Comparison of ENCODE assay signal across 23 cellular contexts in genomic region chr4:81502561-81502960, GRCh38. TPM values are rescaled to one million over a fixed set of nuclear protein-coding genes. Genes with fewer than 3 reads are reported as not detected.
DNase-seq lines count a peak whose midpoint lies in the region; ATAC-seq and TF ChIP-seq lines count a peak whose summit lies in the region.
"Had no signal": no experiment of that assay in that cellular context is flagged by ENCODE, and none has a peak within 500 bp of the region (broad histone marks: within the 10 kb centered on the region; RNA-seq: fewer than 3 reads in every experiment).

No MANE protein-coding gene starts in this region.

- H3K4me2 ChIP-seq in OCI-LY1 (ENCODE audit: low read length) = no peak overlapping the region
- H3K4me2 ChIP-seq: A549, GM23338 had no signal

- no peaks in the 10 kb centered on the region for H3K36me3 ChIP-seq in OCI-LY1 (ENCODE audit: insufficient read depth, low read length)
- H3K36me3 ChIP-seq: MG63, SJSA1 had no signal

- H3K79me2 ChIP-seq in OCI-LY1 (ENCODE audit: insufficient read depth, low read length) = no peaks in the 10 kb centered on the region

- peak overlapping the region; percentile 26 for H3K27ac ChIP-seq in OCI-LY1 (ENCODE audit: low read depth, low read length, poor library complexity, severe bottlenecking)
- H3K27ac ChIP-seq: A549, SJSA1 had no signal

- peak overlapping the region; percentile 20 for H3K27ac Mint-ChIP-seq in glutamatergic neuron (ENCODE audit: unreplicated experiment)
- H3K27ac Mint-ChIP-seq in nephron = peak overlapping the region; percentile 8 to 37 (median 24)
- H3K27ac Mint-ChIP-seq: GM23338, H9 had no signal

- TF ChIP-seq CTCF in OCI-LY1 (IDR thresholded peaks at IDR 0.05; ENCODE audit: low read length) (no peak), glutamatergic neuron (IDR thresholded peaks at IDR 0.05; ENCODE audit: partially characterized antibody, unreplicated experiment) (no peak), nephron (IDR thresholded peaks at IDR 0.05; ENCODE audit: unreplicated experiment in 3 of 3) (no peak)

- DNase-seq in CD1c-positive myeloid dendritic cell (ENCODE audit: extremely low spot score) (peak; percentile 44), glutamatergic neuron (no peak), HK-2 (ENCODE audit: unreplicated experiment) (no peak)
- DNase-seq in stimulated activated naive CD4-positive, alpha-beta T cell (lab: John Stamatoyannopoulos, UW) = no peak
- DNase-seq: DMS53, H9, KBM-7, MG63, NCI-H1105 treated with DMSO at 0.1 percent for 48 hours, NCI-H1930, NCI-H2107, NCI-H524, NCI-H774, Right ventricle myocardium superior, RPMI8226 had no signal

- no peak for ATAC-seq in GM19455 (IDR thresholded peaks at IDR 0.05; ENCODE audit: unreplicated experiment)
- ATAC-seq: A549, GM23338 had no signal

- H3K4me1 ChIP-seq in OCI-LY1 (ENCODE audit: insufficient read depth, low read length, severe bottlenecking) = peaks cover 79% of the 10 kb centered on the region
- H3K4me1 ChIP-seq: A549, SJSA1 had no signal

- H3K4me1 Mint-ChIP-seq in glutamatergic neuron (ENCODE audit: low read depth, unreplicated experiment) = peaks cover 63% of the 10 kb centered on the region
- H3K4me1 Mint-ChIP-seq in nephron = peaks cover 28% of the 10 kb centered on the region

- H3K4me3 Mint-ChIP-seq in glutamatergic neuron (ENCODE audit: unreplicated experiment) (no peak overlapping the region), nephron (no peak overlapping the region)
- H3K4me3 Mint-ChIP-seq: CD14-positive monocyte, GM23338, H9 had no signal

- H3K9me3 Mint-ChIP-seq in glutamatergic neuron (ENCODE audit: unreplicated experiment) (peaks cover 10% of the 10 kb centered on the region), nephron (no peaks in the 10 kb centered on the region)
- H3K9me3 Mint-ChIP-seq: CD14-positive monocyte, GM23338, H9 had no signal

- no peaks in the 10 kb centered on the region for H3K27me3 ChIP-seq in OCI-LY1 (ENCODE audit: insufficient read depth, low read length)
- H3K27me3 ChIP-seq: MG63, SJSA1 had no signal

- H3K27me3 Mint-ChIP-seq in glutamatergic neuron (ENCODE audit: unreplicated experiment) (peaks cover 10% of the 10 kb centered on the region), nephron (ENCODE audit: low read depth) (no peaks in the 10 kb centered on the region)

- H4K20me1 ChIP-seq in OCI-LY1 (ENCODE audit: insufficient read depth, low read length) = no peaks in the 10 kb centered on the region

- H3K9ac ChIP-seq in OCI-LY1 (ENCODE audit: low read length) = no peak overlapping the region

- H2AFZ ChIP-seq in OCI-LY1 (ENCODE audit: low read length) = no peak overlapping the region
- H2AFZ ChIP-seq: GM23338 had no signal

- H3K4me3 ChIP-seq in OCI-LY1 (ENCODE audit: low read depth, low read length, poor library complexity, severe bottlenecking) = no peak overlapping the region
- H3K4me3 ChIP-seq: A549, GM23338, MG63, SJSA1 had no signal

- no peaks in the 10 kb centered on the region for H3K9me3 ChIP-seq in OCI-LY1 (ENCODE audit: low read length)
- H3K9me3 ChIP-seq: A549, MG63, SJSA1 had no signal

- H3K9me2 ChIP-seq in OCI-LY1 (ENCODE audit: low read depth, low read length) = no peaks in the 10 kb centered on the region

- H3K36me3 Mint-ChIP-seq in glutamatergic neuron (ENCODE audit: unreplicated experiment) (no peaks in the 10 kb centered on the region), nephron (ENCODE audit: low read depth) (no peaks in the 10 kb centered on the region)

- H3F3A ChIP-seq in OCI-LY1 (ENCODE audit: insufficient read depth, low read length) = no peaks in the 10 kb centered on the region

RNA-seq across cellular contexts. Expression of gene RASGEF1B, which starts 30.9 kb away (rescaled TPM):
- total RNA-seq in glutamatergic neuron (ENCODE audit: unreplicated experiment) = 108 TPM
- total RNA-seq: G401, SJSA1 had no signal
